ENCODE assay signal across 25 cellular contexts in the genomic region with DNA sequence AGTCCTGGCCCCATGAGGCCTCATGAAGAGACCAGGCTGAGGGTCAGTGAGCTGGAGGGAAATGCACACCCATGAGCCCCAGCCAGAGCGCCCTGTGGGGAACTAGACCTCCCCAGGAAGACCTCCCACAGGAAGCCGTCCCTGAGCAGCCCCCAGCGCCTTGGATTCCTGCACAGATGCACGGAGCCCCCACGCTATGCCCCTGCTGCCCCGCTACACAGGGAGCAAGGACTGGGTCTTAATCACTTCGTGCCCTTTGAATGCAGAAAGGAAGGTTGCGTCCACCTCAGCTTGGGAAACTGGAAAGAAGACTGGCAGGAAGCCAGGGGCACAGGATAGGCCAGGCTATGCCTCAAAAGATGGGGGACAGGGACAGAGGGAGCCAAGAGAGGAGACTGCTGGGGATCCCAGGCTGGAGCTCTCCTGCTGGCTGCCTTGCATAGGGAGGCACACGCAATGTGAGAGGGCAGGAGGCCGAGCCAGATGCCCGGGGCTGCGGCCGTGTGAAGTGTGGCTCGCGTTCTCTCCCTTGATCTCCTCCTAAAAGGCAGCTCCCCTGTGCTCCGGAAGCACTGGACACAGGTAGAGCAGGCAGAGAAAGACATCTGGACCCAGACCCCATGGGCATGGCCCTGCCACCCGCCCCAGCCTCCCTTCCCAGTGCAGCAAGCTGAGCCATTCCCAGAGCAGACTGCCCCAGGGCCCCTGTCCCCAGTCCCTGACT.
"Had no signal": no experiment of that assay in that cellular context is flagged by ENCODE, and none has a peak within 500 bp of the region (broad histone marks: within the 10 kb centered on the region; RNA-seq: fewer than 3 reads in every experiment).

No MANE protein-coding gene starts in this region.

- H3K9me3 ChIP-seq: adrenal gland, body of pancreas, left ventricle myocardium inferior, mucosa of descending colon, pancreas, prostate gland, testis, transverse colon had no signal

- H3K4me3 ChIP-seq: adrenal gland, body of pancreas, cardiac muscle cell, coronary artery, dorsolateral prefrontal cortex, left ventricle myocardium inferior, lung, mucosa of descending colon, pancreas, prostate gland, testis, transverse colon had no signal

- DNase-seq: activated B cell treated with CpG ODN at 0.5 μM for 24 hours; activated CD4-positive, alpha-beta T cell treated with anti-CD3 and anti-CD28 coated beads, Interleukin-2, amount 50 U/mL, for 1 hour; activated CD8-positive, alpha-beta T cell treated with anti-CD3 and anti-CD28 coated beads, Interleukin-2, amount 10 ng/mL, durations not matched to agents 7 days and 5 days; activated effector memory CD4-positive, alpha-beta T cell treated with Interleukin-2 at 50 U/mL for 16 hours; activated naive CD4-positive, alpha-beta T cell treated with Interleukin-2 at 50 U/mL for 16 hours; activated naive CD8-positive, alpha-beta T cell treated with anti-CD3 and anti-CD28 coated beads for 36 hours; activated T-cell treated with anti-CD3 and anti-CD28 coated beads for 4 hours; adrenal gland; aorta; body of pancreas; effector memory CD4-positive, alpha-beta T cell; left ventricle myocardium inferior; mucosa of descending colon; pancreas; retina; stimulated activated naive CD4-positive, alpha-beta T cell treated with Interleukin-2 at 50 U/mL for 16 hours; T-helper 2 cell; testis; transverse colon had no signal

- H3K4me1 ChIP-seq: adrenal gland, testis, transverse colon had no signal

- H3K4me3 Mint-ChIP-seq: activated B cell treated with CpG ODN at 0.5 μM for 24 hours; activated CD8-positive, alpha-beta T cell treated with anti-CD3 and anti-CD28 coated beads, Interleukin-2, amount 10 ng/mL, durations not matched to agents 7 days and 5 days; activated naive CD8-positive, alpha-beta T cell treated with anti-CD3 and anti-CD28 coated beads for 36 hours; natural killer cell treated with Interleukin-12 subunit alpha and Interleukin-12 subunit beta and Interleukin-15 and Interleukin-18, amount 100 ng/mL, for 72 hours had no signal

- H3K27ac ChIP-seq: adrenal gland, body of pancreas, coronary artery, left ventricle myocardium inferior, pancreas, prostate gland, testis, transverse colon had no signal

- H3K36me3 ChIP-seq: adrenal gland, cardiac muscle cell, left ventricle myocardium inferior, pancreas, prostate gland, transverse colon had no signal

- ATAC-seq: activated CD8-positive, alpha-beta T cell treated with anti-CD3 and anti-CD28 coated beads, Interleukin-2, amount 10 ng/mL, durations not matched to agents 7 days and 5 days; body of pancreas; mucosa of descending colon; natural killer cell treated with Interleukin-12 subunit alpha and Interleukin-12 subunit beta and Interleukin-15 and Interleukin-18, amount 100 ng/mL, for 72 hours; pancreas had no signal

- H3K4me1 Mint-ChIP-seq: activated B cell treated with CpG ODN at 0.5 μM for 24 hours; activated naive CD8-positive, alpha-beta T cell treated with anti-CD3 and anti-CD28 coated beads for 36 hours had no signal

- H3K27me3 Mint-ChIP-seq: activated naive CD8-positive, alpha-beta T cell treated with anti-CD3 and anti-CD28 coated beads for 36 hours; natural killer cell treated with Interleukin-12 subunit alpha and Interleukin-12 subunit beta and Interleukin-15 and Interleukin-18, amount 100 ng/mL, for 72 hours had no signal

- H3K9me3 Mint-ChIP-seq: activated B cell treated with CpG ODN at 0.5 μM for 24 hours; activated naive CD8-positive, alpha-beta T cell treated with anti-CD3 and anti-CD28 coated beads for 36 hours; natural killer cell treated with Interleukin-12 subunit alpha and Interleukin-12 subunit beta and Interleukin-15 and Interleukin-18, amount 100 ng/mL, for 72 hours had no signal

- H3K27me3 ChIP-seq: adrenal gland, body of pancreas, cardiac muscle cell, dorsolateral prefrontal cortex, pancreas, testis, transverse colon had no signal

- H3K27ac Mint-ChIP-seq: activated B cell treated with CpG ODN at 0.5 μM for 24 hours; activated CD8-positive, alpha-beta T cell treated with anti-CD3 and anti-CD28 coated beads, Interleukin-2, amount 10 ng/mL, durations not matched to agents 7 days and 5 days; activated naive CD8-positive, alpha-beta T cell treated with anti-CD3 and anti-CD28 coated beads for 36 hours; natural killer cell treated with Interleukin-12 subunit alpha and Interleukin-12 subunit beta and Interleukin-15 and Interleukin-18, amount 100 ng/mL, for 72 hours had no signal

- H3K36me3 Mint-ChIP-seq: activated naive CD8-positive, alpha-beta T cell treated with anti-CD3 and anti-CD28 coated beads for 36 hours; natural killer cell treated with Interleukin-12 subunit alpha and Interleukin-12 subunit beta and Interleukin-15 and Interleukin-18, amount 100 ng/mL, for 72 hours had no signal
